Comparison of ENCODE assay signal across 19 cellular contexts in genomic region chr2:2520396-2520795, GRCh38.
"Had no signal": no experiment of that assay in that cellular context is flagged by ENCODE, and none has a peak within 500 bp of the region (broad histone marks: within the 10 kb centered on the region; RNA-seq: fewer than 3 reads in every experiment).

No MANE protein-coding gene starts in this region.

- H3K4me3 Mint-ChIP-seq: activated naive CD4-positive, alpha-beta T cell treated with anti-CD3 and anti-CD28 coated beads, Interleukin-2, amount 50 U/mL, for 24 hours; dendritic cell treated with granulocyte-macrophage colony-stimulating factor and Interleukin-4, amounts not matched to agents 40 ng/mL and 50 ng/mL, for 4 days; memory B cell; naive thymus-derived CD8-positive, alpha-beta T cell had no signal

- H3K4me3 ChIP-seq: ascending aorta, breast epithelium, tibial nerve, uterus had no signal

- H3K27me3 ChIP-seq: ascending aorta, foreskin keratinocyte, tibial nerve, uterus had no signal

- H3K27ac Mint-ChIP-seq: activated naive CD4-positive, alpha-beta T cell treated with anti-CD3 and anti-CD28 coated beads, Interleukin-2, amount 50 U/mL, for 24 hours; dendritic cell treated with granulocyte-macrophage colony-stimulating factor and Interleukin-4, amounts not matched to agents 40 ng/mL and 50 ng/mL, for 4 days; memory B cell had no signal

- H3K4me1 Mint-ChIP-seq: activated naive CD4-positive, alpha-beta T cell treated with anti-CD3 and anti-CD28 coated beads, Interleukin-2, amount 50 U/mL, for 24 hours; memory B cell; naive thymus-derived CD8-positive, alpha-beta T cell had no signal

- ATAC-seq: foreskin keratinocyte; naive thymus-derived CD8-positive, alpha-beta T cell; stimulated activated naive CD8-positive, alpha-beta T cell treated with anti-CD3 and anti-CD28 coated beads, Interleukin-15, Interleukin-2, amounts not matched to agents 100 U/mL and 50 U/mL, for 24 hours had no signal

- H3K27me3 Mint-ChIP-seq: activated naive CD4-positive, alpha-beta T cell treated with anti-CD3 and anti-CD28 coated beads, Interleukin-2, amount 50 U/mL, for 24 hours; dendritic cell treated with granulocyte-macrophage colony-stimulating factor and Interleukin-4, amounts not matched to agents 40 ng/mL and 50 ng/mL, for 4 days had no signal

- H3K36me3 ChIP-seq: ascending aorta, breast epithelium, tibial nerve, uterus had no signal

- H3K27ac ChIP-seq: ascending aorta, breast epithelium, epithelial cell of prostate, foreskin keratinocyte, tibial nerve, uterus had no signal

- H3K9me3 ChIP-seq: ascending aorta, breast epithelium, tibial nerve, uterus had no signal

- H3K36me3 Mint-ChIP-seq: activated naive CD4-positive, alpha-beta T cell treated with anti-CD3 and anti-CD28 coated beads, Interleukin-2, amount 50 U/mL, for 24 hours; memory B cell; naive thymus-derived CD8-positive, alpha-beta T cell had no signal

- DNase-seq: activated CD4-positive, alpha-beta T cell treated with anti-CD3 and anti-CD28 coated beads, Interleukin-2, amount 50 U/mL, for 4 hours; activated CD4-positive, CD25-positive, alpha-beta regulatory T cell treated with anti-CD3 and anti-CD28 coated beads, Interleukin-2, amount 50 U/mL, for 72 hours; activated gamma-delta T cell; foreskin keratinocyte; hippocampal formation; naive thymus-derived CD8-positive, alpha-beta T cell; occipital lobe; stimulated activated CD4-positive, alpha-beta T cell treated with anti-CD3 and anti-CD28 coated beads, Interleukin-2, amount 100 ng/mL, for 24 hours; stimulated activated naive CD8-positive, alpha-beta T cell treated with anti-CD3 and anti-CD28 coated beads, Interleukin-15, Interleukin-2, amounts not matched to agents 100 U/mL and 50 U/mL, for 24 hours; substantia nigra; T1000; uterus had no signal

- H3K4me1 ChIP-seq: ascending aorta, breast epithelium, foreskin keratinocyte, tibial nerve, uterus had no signal

- H3K9me3 Mint-ChIP-seq: activated naive CD4-positive, alpha-beta T cell treated with anti-CD3 and anti-CD28 coated beads, Interleukin-2, amount 50 U/mL, for 24 hours had no signal
